8 cellular contexts compared by ENCODE assay signal in the genomic region with DNA sequence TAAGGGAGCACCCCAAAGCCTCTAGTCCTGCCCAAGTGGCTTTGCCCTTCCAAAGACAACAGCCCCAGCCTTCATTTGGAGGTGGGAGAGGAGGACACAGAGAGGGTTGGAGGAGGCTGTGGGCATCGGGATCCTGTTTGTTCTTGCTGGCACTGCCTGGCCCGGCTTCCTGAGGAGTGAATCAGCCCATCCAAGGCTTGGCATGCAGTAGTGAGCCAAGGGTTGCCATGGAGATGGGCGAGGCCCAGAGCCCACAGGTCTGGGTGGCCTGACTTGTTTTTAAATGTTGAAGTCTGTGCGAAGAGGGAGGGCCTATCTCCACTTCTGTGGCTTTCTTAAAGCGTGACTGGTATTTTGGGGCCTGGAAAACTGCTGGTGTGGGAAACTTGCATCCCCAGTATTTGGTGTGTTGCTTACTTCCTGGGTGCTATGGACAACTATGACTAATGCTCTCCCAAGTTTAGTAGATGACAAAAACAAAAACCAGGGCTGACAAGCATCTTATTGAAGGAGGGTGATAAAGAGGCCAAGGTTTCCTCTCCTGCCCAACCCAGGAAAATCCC. TPM values are rescaled to one million over a fixed set of nuclear protein-coding genes. Genes with fewer than 3 reads are reported as not detected.
DNase-seq lines count a peak whose midpoint lies in the region; ATAC-seq and TF ChIP-seq lines count a peak whose summit lies in the region.

No MANE protein-coding gene starts in this region.

- no peaks in the 10 kb centered on the region for H3K27me3 ChIP-seq in CD8-positive, alpha-beta memory T cell (ENCODE audit: insufficient read depth, low read length, poor library complexity, severe bottlenecking)

- CTCF ChIA-PET in CD8-positive, alpha-beta memory T cell (lab: Charles Lee) = interaction anchor here (1.1 to 1.3 kb wide), 2 partner anchors 15 to 21 kb away, joined by 3 to 5 read pairs; no protein-coding TSS in a partner anchor

- no peak overlapping the region for H3K4me3 Mint-ChIP-seq in CD8-positive, alpha-beta memory T cell

- POLR2A ChIA-PET in CD8-positive, alpha-beta memory T cell (lab: Charles Lee) = no interaction called here

- in situ Hi-C loops in GM13977 (cut with MboI; ENCODE audit: low pct_unique_long_range_greater_than_20kb, low sequenced_read_pairs, unreplicated experiment) = no loop called here

- H3K36me3 ChIP-seq in CD8-positive, alpha-beta memory T cell (ENCODE audit: insufficient read depth, low read length) = no peaks in the 10 kb centered on the region

- no peaks in the 10 kb centered on the region for H3K9me3 ChIP-seq in CD8-positive, alpha-beta memory T cell (ENCODE audit: low read length)

- peak overlapping the region in 1 of 8 donors; percentile 72 for H3K27ac Mint-ChIP-seq in CD8-positive, alpha-beta memory T cell

- ATAC-seq in GM18909 (IDR thresholded peaks at IDR 0.05; ENCODE audit: poor library complexity, unreplicated experiment) = no peak

- DNase-seq in COLO668 (lab: John Stamatoyannopoulos, UW; ENCODE audit: unreplicated experiment) (peak; percentile 38), NCI-H446 treated with DMSO at 0.1 percent for 48 hours (lab: John Stamatoyannopoulos, UW) (peak; percentile 89), epidermal melanocyte (ENCODE audit: insufficient read length, low spot score) (peak; percentile 89), myocyte (ENCODE audit: low read depth) (peak; percentile 99), GM13977 (ENCODE audit: low spot score) (no peak), AML-193 (lab: John Stamatoyannopoulos, UW) (no peak)
- no peak for DNase-seq in CD8-positive, alpha-beta memory T cell

- no peak overlapping the region for H3K4me3 ChIP-seq in CD8-positive, alpha-beta memory T cell (ENCODE audit: low read length)

- no peak overlapping the region for H3K27ac ChIP-seq in CD8-positive, alpha-beta memory T cell (ENCODE audit: low read depth, low read length)

- H3K27me3 Mint-ChIP-seq in CD8-positive, alpha-beta memory T cell = peaks cover 4 to 8% of the 10 kb centered on the region in 2 donors

- H3K9me3 Mint-ChIP-seq in CD8-positive, alpha-beta memory T cell = no peaks in the 10 kb centered on the region

- no peaks in the 10 kb centered on the region for H3K36me3 Mint-ChIP-seq in CD8-positive, alpha-beta memory T cell

- no peak for TF ChIP-seq CTCF in GM13977 (IDR thresholded peaks at IDR 0.05; ENCODE audit: extremely low read depth, insufficient read depth, missing control alignments)

- peaks cover 0 to 10% (median 0%) of the 10 kb centered on the region in 3 donors for H3K4me1 Mint-ChIP-seq in CD8-positive, alpha-beta memory T cell

- no peaks in the 10 kb centered on the region for H3K4me1 ChIP-seq in CD8-positive, alpha-beta memory T cell (ENCODE audit: insufficient read depth, low read length)

RNA-seq across cellular contexts. Expression of a gene that starts 15.8 kb away (rescaled TPM):
- 16.4 and 22.7 TPM in 2 replicates for total RNA-seq in myocyte
- polyA plus RNA-seq in myocyte (2012) = 35.3 TPM
- total RNA-seq in CD8-positive, alpha-beta memory T cell = 10 to 100 TPM; 13.5 to 16.2 TPM
- 6.9 TPM for polyA plus RNA-seq in CD8-positive, alpha-beta memory T cell

Comparison
In these comparisons a context has a peak if more than half of its experiments do, and no peak if none do; other contexts are left out.
1. DNase-seq: peak in COLO668 (single experiment), NCI-H446 treated with DMSO at 0.1 percent for 48 hours (single experiment), epidermal melanocyte (single experiment) and myocyte (single experiment); none in GM13977 (single experiment), AML-193 (0 of 2) and CD8-positive, alpha-beta memory T cell (0 of 5).